8 cellular contexts compared by ENCODE assay signal in the genomic region with DNA sequence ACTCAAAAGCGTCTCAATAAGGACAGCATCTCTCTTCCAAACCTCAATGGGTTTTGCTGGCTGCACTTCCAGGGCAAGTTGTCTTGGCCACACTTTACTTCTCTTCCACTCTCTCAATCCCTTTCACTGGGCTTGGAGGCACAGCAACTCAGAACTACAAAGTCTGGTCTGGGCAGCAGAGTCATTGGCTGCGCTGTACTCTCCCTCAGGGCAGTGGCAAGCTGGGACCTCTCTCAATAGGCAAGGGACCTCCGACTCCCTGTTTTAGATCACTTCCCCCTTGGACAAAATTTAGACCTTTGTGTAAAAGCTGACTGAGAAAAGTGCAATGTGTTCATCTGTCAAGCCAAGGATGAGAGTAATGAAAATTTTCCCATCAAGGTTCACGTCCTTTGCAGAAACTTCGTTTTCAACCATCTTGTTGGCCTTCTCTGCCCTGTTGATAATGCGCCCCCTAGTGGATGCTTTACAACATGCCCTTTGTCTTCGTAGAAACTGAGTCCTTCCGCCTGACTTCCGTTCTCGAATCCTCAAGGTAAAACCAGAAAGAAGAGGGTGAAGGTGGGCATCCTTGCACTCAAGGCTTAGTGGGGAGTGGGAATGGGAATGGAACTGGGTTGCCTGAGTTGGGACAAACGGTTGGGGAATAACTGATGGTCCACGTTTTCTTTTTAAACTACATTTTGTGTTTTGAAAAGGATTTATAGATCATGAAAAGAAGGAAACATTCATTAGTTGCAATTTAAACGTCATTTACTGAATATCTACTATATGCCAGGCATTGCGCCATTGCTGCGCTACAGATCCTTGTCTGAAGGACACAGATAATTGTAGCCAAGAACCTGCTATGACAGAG.
A peak's percentile ranks its signal among the peaks of the same experiment; 100 is the strongest.
DNase-seq lines count a peak whose midpoint lies in the region; ATAC-seq, FAIRE-seq and TF ChIP-seq lines count a peak whose summit lies in the region.

No MANE protein-coding gene starts in this region.

- DNase-seq in RPMI8226 (peak; percentile 62), GM12878 (ENCODE audit: low read depth, low spot score) (peak; percentile 35), kidney epithelial cell (ENCODE audit: low read depth) (no peak)

- H3K36me3 ChIP-seq in DOHH2 (ENCODE audit: control insufficient read depth, low read length) (no peaks in the 10 kb centered on the region), KMS-11 (ENCODE audit: insufficient read depth) (no peaks in the 10 kb centered on the region), GM12878 (ENCODE audit: control insufficient read depth in 2 of 2, insufficient read depth in 2 of 2, low read length in 1 of 2) (no peaks in the 10 kb centered on the region), kidney epithelial cell (ENCODE audit: control insufficient read depth, insufficient read depth, low read length) (no peaks in the 10 kb centered on the region)

- no TSS peak for BruUV-seq in GM12878 (replicated peaks; lab: Mats Ljungman, UMichigan)

- H3K9ac ChIP-seq in KMS-11 (no peak overlapping the region), GM12878 (ENCODE audit: control insufficient read depth, insufficient read depth, low read length) (no peak overlapping the region)

- H3K4me2 ChIP-seq in DOHH2 (ENCODE audit: low read length) (no peak overlapping the region), KMS-11 (no peak overlapping the region), GM12878 (ENCODE audit: control insufficient read depth, insufficient read depth) (peak overlapping the region; percentile 28; the same call in 1 of the 2 replicates)

- peaks cover 10% of the 10 kb centered on the region for H3K36me3 Mint-ChIP-seq in stimulated activated memory B cell treated with anti-CD40 and anti-IgM and Interleukin-4, amounts not matched to agents 10 μg/mL and 1 μg/mL and 100 μg/mL, for 72 hours

- no peaks in the 10 kb centered on the region for H3K27me3 Mint-ChIP-seq in stimulated activated memory B cell treated with anti-CD40 and anti-IgM and Interleukin-4, amounts not matched to agents 10 μg/mL and 1 μg/mL and 100 μg/mL, for 72 hours

- no peak for TF ChIP-seq EP300 in GM12878 (IDR thresholded peaks at IDR 0.05; ENCODE audit: borderline replicate concordance in 1 of 2, control insufficient read depth in 1 of 2, low read depth in 2 of 2, low read length in 2 of 2)

- H3K9me3 ChIP-seq in DOHH2 (ENCODE audit: control insufficient read depth, insufficient read depth, low read length), result no peaks in the 10 kb centered on the region
- H3K9me3 ChIP-seq in GM12878 (replicated peaks; ENCODE audit: control insufficient read depth, insufficient read depth, low read length), result no peaks in the 10 kb centered on the region

- peak; percentile 95 for TF ChIP-seq CTCF in DOHH2 (IDR thresholded peaks at IDR 0.05; ENCODE audit: low read depth, low read length, poor library complexity, severe bottlenecking)
- peak; percentile 98 for TF ChIP-seq CTCF in KMS-11 (conservative IDR thresholded peaks at IDR 0.05; ENCODE audit: low read depth, low read length)
- TF ChIP-seq CTCF in GM12878 (IDR thresholded peaks at IDR 0.05 in 2 of 3, conservative IDR thresholded peaks at IDR 0.05 in 1 of 3; ENCODE audit: control insufficient read depth in 2 of 3, extremely low read depth in 1 of 3, insufficient read depth in 1 of 3, low read depth in 3 of 3, low read length in 3 of 3), result peak; percentile 73 to 82 (median 82)
- TF ChIP-seq CTCF in kidney epithelial cell (IDR thresholded peaks at IDR 0.05; ENCODE audit: insufficient read depth, low read length, poor library complexity, severe bottlenecking), result peak; percentile 51

- H4K20me1 ChIP-seq in DOHH2 (ENCODE audit: control insufficient read depth, insufficient read depth, low read depth, low read length) (no peaks in the 10 kb centered on the region), KMS-11 (ENCODE audit: insufficient read depth) (no peaks in the 10 kb centered on the region), GM12878 (ENCODE audit: control insufficient read depth, insufficient read depth) (no peaks in the 10 kb centered on the region)

- POLR2A ChIA-PET in GM12878 (lab: Charles Lee), result interaction anchor here (1.2 kb wide), 1 partner anchor 92 kb away, joined by 3 read pairs; no protein-coding TSS in a partner anchor

- H3K4me3 Mint-ChIP-seq in stimulated activated memory B cell treated with anti-CD40 and anti-IgM and Interleukin-4, amounts not matched to agents 10 μg/mL and 1 μg/mL and 100 μg/mL, for 72 hours, result no peak overlapping the region

- H3K27me3 ChIP-seq in DOHH2 (ENCODE audit: control insufficient read depth, low read length) (peaks cover 12% of the 10 kb centered on the region), KMS-11 (ENCODE audit: insufficient read depth, low read depth) (no peaks in the 10 kb centered on the region), GM12878 (replicated peaks in 1 of 2; ENCODE audit: control insufficient read depth in 2 of 2, insufficient read depth in 2 of 2, low read length in 1 of 2) (no peaks in the 10 kb centered on the region), kidney epithelial cell (ENCODE audit: control insufficient read depth, insufficient read depth, low read length) (no peaks in the 10 kb centered on the region)

- no peak overlapping the region for H3K27ac ChIP-seq in DOHH2 (ENCODE audit: low read depth, low read length)
- H3K27ac ChIP-seq in KMS-11, result no peak overlapping the region
- H3K27ac ChIP-seq in GM12878 (ENCODE audit: control insufficient read depth, insufficient read depth), result no peak overlapping the region

- intact Hi-C loops in GM12878 (cut with micrococcal nuclease; ENCODE audit: unreplicated experiment), result loop anchor here (1.0 to 5.0 kb wide), 5 partner anchors 67 to 312 kb away; no protein-coding TSS in a partner anchor

- 0 out of 2 replicates have a peak, but pooled peaks cover 4% of the 10 kb centered on the region for H3K4me1 ChIP-seq in DOHH2 (ENCODE audit: control insufficient read depth, low read length)
- no peaks in the 10 kb centered on the region for H3K4me1 ChIP-seq in KMS-11 (ENCODE audit: low read depth, poor library complexity, severe bottlenecking)
- peaks cover 19% of the 10 kb centered on the region for H3K4me1 ChIP-seq in GM12878 (ENCODE audit: control insufficient read depth, insufficient read depth, low read length)

- TF ChIP-seq POLR2A in GM12878 (IDR thresholded peaks at IDR 0.05; ENCODE audit: low read depth, low read length), result no peak

- H3K79me2 ChIP-seq in DOHH2 (ENCODE audit: control insufficient read depth, low read length) (no peaks in the 10 kb centered on the region), KMS-11 (ENCODE audit: insufficient read depth, low read depth) (no peaks in the 10 kb centered on the region), GM12878 (ENCODE audit: control insufficient read depth, insufficient read depth, low read length) (no peaks in the 10 kb centered on the region)

- peak; percentile 89 for FAIRE-seq in GM12878 (lab: Jason Lieb, UNC)

- H3F3A ChIP-seq in DOHH2 (ENCODE audit: control insufficient read depth, insufficient read depth), result no peaks in the 10 kb centered on the region

- SMC1A ChIA-PET in GM12878 (lab: Charles Lee; ENCODE audit: uncharacterized antibody, unreplicated experiment), result interaction anchor here (0.7 to 6.5 kb wide), 41 partner anchors 13 to 320 kb away, joined by 3 to 64 read pairs (median 4); no protein-coding TSS in a partner anchor

- peak; percentile 84 for TF ChIP-seq RAD21 in GM12878 (IDR thresholded peaks at IDR 0.05; ENCODE audit: insufficient read depth, low read depth, low read length)

- H3K4me3 ChIP-seq in DOHH2 (ENCODE audit: low read length), result no peak overlapping the region
- H3K4me3 ChIP-seq in KMS-11 (IDR thresholded peaks at IDR 0.05; ENCODE audit: insufficient read depth, low read depth, low read length), result no peak overlapping the region
- H3K4me3 ChIP-seq in GM12878, result no peak overlapping the region
- H3K4me3 ChIP-seq in kidney epithelial cell (ENCODE audit: low read depth, low read length), result no peak overlapping the region

- CTCF ChIA-PET in GM12878 (lab: Yijun Ruan, JAX), result interaction anchor here (0.6 to 11.7 kb wide), 52 partner anchors 8 to 316 kb away, joined by 3 to 98 read pairs (median 4); no protein-coding TSS in a partner anchor

- RAD21 ChIA-PET in GM12878 (lab: Charles Lee; ENCODE audit: unreplicated experiment), result interaction anchor here (0.6 to 7.4 kb wide), 26 partner anchors 19 to 313 kb away, joined by 3 to 79 read pairs (median 5); no protein-coding TSS in a partner anchor

- 31% methylated on average over 15 of the region's 15 CpGs for WGBS in GM12878 (ENCODE audit: insufficient coverage, insufficient replicate concordance, low lambda C conversion rate, missing lambda C conversion rate)

- H3K9me2 ChIP-seq in DOHH2 (replicated peaks; ENCODE audit: control insufficient read depth, low read length), result no peaks in the 10 kb centered on the region

- H3K4me1 Mint-ChIP-seq in stimulated activated memory B cell treated with anti-CD40 and anti-IgM and Interleukin-4, amounts not matched to agents 10 μg/mL and 1 μg/mL and 100 μg/mL, for 72 hours, result peaks cover 47% of the 10 kb centered on the region

- H3K27ac Mint-ChIP-seq in stimulated activated memory B cell treated with anti-CD40 and anti-IgM and Interleukin-4, amounts not matched to agents 10 μg/mL and 1 μg/mL and 100 μg/mL, for 72 hours, result peak overlapping the region; percentile 3

- in situ Hi-C loops in GM12878 (cut with MboI), result loop anchor here (5.0 kb wide), 2 partner anchors 241 to 316 kb away; no protein-coding TSS in a partner anchor

- ATAC-seq in GM12878, result peak; percentile 70
- ATAC-seq in stimulated activated memory B cell treated with anti-CD40 and anti-IgM and Interleukin-4, amounts not matched to agents 10 μg/mL and 1 μg/mL and 100 μg/mL, for 72 hours, result no peak
- no peak for ATAC-seq in GM21390 (IDR thresholded peaks at IDR 0.05; ENCODE audit: unreplicated experiment)
- no peak for ATAC-seq in HG03025 (IDR thresholded peaks at IDR 0.05; ENCODE audit: low FRiP score, unreplicated experiment)

- H2AFZ ChIP-seq in KMS-11 (ENCODE audit: low read depth) (0 out of 2 replicates have a peak overlapping the region, but pooled peaks have one; percentile 8), GM12878 (ENCODE audit: control insufficient read depth, low read depth, low read length) (no peak overlapping the region; the same call in 1 of the 2 replicates)

- peaks cover 8% of the 10 kb centered on the region for H3K9me3 Mint-ChIP-seq in stimulated activated memory B cell treated with anti-CD40 and anti-IgM and Interleukin-4, amounts not matched to agents 10 μg/mL and 1 μg/mL and 100 μg/mL, for 72 hours

TF ChIP-seq in GM12878, 131 proteins besides CTCF, POLR2A, EP300 and RAD21 (continues in another document):
- TF ChIP-seq NBN (IDR thresholded peaks at IDR 0.05) (0 out of 2 replicates have a peak, but pooled peaks have one; percentile 42), SMC3 (IDR thresholded peaks at IDR 0.05; ENCODE audit: borderline replicate concordance, low read length) (peak; percentile 81), TAF1 (IDR thresholded peaks at IDR 0.05; ENCODE audit: borderline replicate concordance, low read depth, low read length) (no peak)
